ENCODE assay signal across 19 cellular contexts in genomic region chr4:54015421-54016065, GRCh38. TPM values are rescaled to one million over a fixed set of nuclear protein-coding genes. Genes with fewer than 3 reads are reported as not detected.
DNase-seq lines count a peak whose midpoint lies in the region; ATAC-seq and FAIRE-seq lines count a peak whose summit lies in the region.
"Had no signal": no experiment of that assay in that cellular context is flagged by ENCODE, and none has a peak within 500 bp of the region (broad histone marks: within the 10 kb centered on the region; RNA-seq: fewer than 3 reads in every experiment).

No MANE protein-coding gene starts in this region.

- H3K36me3 Mint-ChIP-seq in stimulated activated effector memory CD8-positive, alpha-beta T cell treated with anti-CD3 and anti-CD28 coated beads, Interleukin-12 subunit alpha, Interleukin-12 subunit beta, amount 100 ng/mL, for 72 hours = peaks cover 34% of the 10 kb centered on the region
- peaks cover 3% of the 10 kb centered on the region for H3K36me3 Mint-ChIP-seq in activated naive CD4-positive, alpha-beta T cell treated with anti-CD3 and anti-CD28 coated beads for 36 hours (ENCODE audit: low read depth)

- H2AFZ ChIP-seq in Karpas-422 (ENCODE audit: low read length) = no peak overlapping the region

- no peaks in the 10 kb centered on the region for H3K27me3 ChIP-seq in Karpas-422 (ENCODE audit: low read length)
- no peaks in the 10 kb centered on the region for H3K27me3 ChIP-seq in iPS-18a (ENCODE audit: control insufficient read depth, insufficient read depth, low read length)
- H3K27me3 ChIP-seq: dorsolateral prefrontal cortex had no signal

- H3K9ac ChIP-seq in Karpas-422 (ENCODE audit: low read length) = peak overlapping the region; percentile 74
- H3K9ac ChIP-seq in iPS-18a (ENCODE audit: low read length) = peak overlapping the region; percentile 39

- FAIRE-seq in urothelium cell line (lab: Jason Lieb, UNC) = no peak

- no peaks in the 10 kb centered on the region for H3K9me2 ChIP-seq in Karpas-422 (replicated peaks; ENCODE audit: insufficient read depth, low read length)

- no peak overlapping the region for H3K4me3 Mint-ChIP-seq in stimulated activated effector memory CD8-positive, alpha-beta T cell treated with anti-CD3 and anti-CD28 coated beads, Interleukin-12 subunit alpha, Interleukin-12 subunit beta, amount 100 ng/mL, for 72 hours
- no peak overlapping the region for H3K4me3 Mint-ChIP-seq in activated naive CD4-positive, alpha-beta T cell treated with anti-CD3 and anti-CD28 coated beads for 36 hours
- H3K4me3 Mint-ChIP-seq: CD14-positive monocyte, T-cell had no signal

- H3K4me1 Mint-ChIP-seq in stimulated activated effector memory CD8-positive, alpha-beta T cell treated with anti-CD3 and anti-CD28 coated beads, Interleukin-12 subunit alpha, Interleukin-12 subunit beta, amount 100 ng/mL, for 72 hours = no peaks in the 10 kb centered on the region
- H3K4me1 Mint-ChIP-seq in activated naive CD4-positive, alpha-beta T cell treated with anti-CD3 and anti-CD28 coated beads for 36 hours (ENCODE audit: low read depth) = peaks cover 4% of the 10 kb centered on the region
- H3K4me1 Mint-ChIP-seq: CD14-positive monocyte had no signal

- DNase-seq in ELF-1 (ENCODE audit: low read depth, low spot score) (peak; percentile 66), Karpas-422 (peak; percentile 76), SHP77 (lab: John Stamatoyannopoulos, UW) (peak; percentile 22 to 42), urothelium cell line (ENCODE audit: low spot score) (no peak), A172 (ENCODE audit: low spot score) (no peak)
- DNase-seq in stimulated activated effector memory CD8-positive, alpha-beta T cell treated with anti-CD3 and anti-CD28 coated beads, Interleukin-12 subunit alpha, Interleukin-12 subunit beta, amount 100 ng/mL, for 72 hours (ENCODE audit: low spot score in 2 of 2) = no peak
- DNase-seq in activated naive CD4-positive, alpha-beta T cell treated with anti-CD3 and anti-CD28 coated beads for 36 hours = no peak
- DNase-seq: activated CD4-positive, alpha-beta T cell treated with anti-CD3 and anti-CD28 coated beads, Interleukin-2, amount 50 U/mL, for 4 hours; activated gamma-delta T cell treated with Interleukin-2 at 50 U/mL for 16 hours; amygdala; dorsolateral prefrontal cortex; erythroblast; KBM-7; NCI-H1092 treated with DMSO at 0.1 percent for 48 hours; NCI-H226; right cardiac atrium; T-cell had no signal

- no peak for ATAC-seq in stimulated activated effector memory CD8-positive, alpha-beta T cell treated with anti-CD3 and anti-CD28 coated beads, Interleukin-12 subunit alpha, Interleukin-12 subunit beta, amount 100 ng/mL, for 72 hours
- ATAC-seq: right cardiac atrium, T-cell had no signal

- peak overlapping the region; percentile 80 for H3K4me2 ChIP-seq in Karpas-422 (ENCODE audit: low read depth, low read length, poor library complexity, severe bottlenecking)

- no peak overlapping the region for H3K27ac Mint-ChIP-seq in stimulated activated effector memory CD8-positive, alpha-beta T cell treated with anti-CD3 and anti-CD28 coated beads, Interleukin-12 subunit alpha, Interleukin-12 subunit beta, amount 100 ng/mL, for 72 hours
- no peak overlapping the region for H3K27ac Mint-ChIP-seq in activated naive CD4-positive, alpha-beta T cell treated with anti-CD3 and anti-CD28 coated beads for 36 hours
- H3K27ac Mint-ChIP-seq: CD14-positive monocyte had no signal

- CTCF ChIA-PET in activated naive CD4-positive, alpha-beta T cell treated with anti-CD3 and anti-CD28 coated beads for 36 hours (lab: Charles Lee) = interaction anchor here (1.5 kb wide), 1 partner anchor 86 kb away, joined by 3 read pairs; no protein-coding TSS in a partner anchor

- H3K9me3 Mint-ChIP-seq in stimulated activated effector memory CD8-positive, alpha-beta T cell treated with anti-CD3 and anti-CD28 coated beads, Interleukin-12 subunit alpha, Interleukin-12 subunit beta, amount 100 ng/mL, for 72 hours = no peaks in the 10 kb centered on the region
- no peaks in the 10 kb centered on the region for H3K9me3 Mint-ChIP-seq in activated naive CD4-positive, alpha-beta T cell treated with anti-CD3 and anti-CD28 coated beads for 36 hours
- H3K9me3 Mint-ChIP-seq: CD14-positive monocyte, T-cell had no signal

- H3K4me1 ChIP-seq in Karpas-422 (ENCODE audit: low read length) (peaks cover 99% of the 10 kb centered on the region), iPS-18a (ENCODE audit: control insufficient read depth, low read depth, low read length) (peaks cover 54% of the 10 kb centered on the region)

- intact Hi-C loops in activated naive CD4-positive, alpha-beta T cell treated with anti-CD3 and anti-CD28 coated beads for 36 hours (cut with micrococcal nuclease) = no loop called here

- H3K9me3 ChIP-seq in Karpas-422 (ENCODE audit: low read length) (no peaks in the 10 kb centered on the region), iPS-18a (ENCODE audit: control insufficient read depth, low read depth, low read length) (no peaks in the 10 kb centered on the region)

- no peaks in the 10 kb centered on the region for H3K27me3 Mint-ChIP-seq in activated naive CD4-positive, alpha-beta T cell treated with anti-CD3 and anti-CD28 coated beads for 36 hours (ENCODE audit: low read depth)
- H3K27me3 Mint-ChIP-seq: T-cell had no signal

- H3K36me3 ChIP-seq in Karpas-422 (ENCODE audit: insufficient read depth, low read length) (peaks cover 21% of the 10 kb centered on the region; the same call in 1 of the 2 replicates), iPS-18a (ENCODE audit: control insufficient read depth, low read depth, low read length) (no peaks in the 10 kb centered on the region)

- H3K27ac ChIP-seq in Karpas-422 (ENCODE audit: low read length) = peak overlapping the region; percentile 99
- peak overlapping the region; percentile 92 for H3K27ac ChIP-seq in iPS-18a (ENCODE audit: low read length)

- H4K20me1 ChIP-seq in Karpas-422 (ENCODE audit: insufficient read depth, low read depth, low read length) = no peaks in the 10 kb centered on the region

- H3K79me2 ChIP-seq in Karpas-422 (ENCODE audit: low read length) = peaks cover 40% of the 10 kb centered on the region

- H3K4me3 ChIP-seq in Karpas-422 (ENCODE audit: low read length) = peak overlapping the region; percentile 31
- peak overlapping the region; percentile 60 for H3K4me3 ChIP-seq in iPS-18a (ENCODE audit: low read length)

RNA-seq across cellular contexts. Expression of gene CHIC2, which starts 48.9 kb away (rescaled TPM):
- total RNA-seq in Karpas-422 (2014; rRNA removed; shearing (Covaris generic); ENCODE audit: low replicate concordance) = 103 and 116 TPM in 2 replicates
- total RNA-seq in activated naive CD4-positive, alpha-beta T cell treated with anti-CD3 and anti-CD28 coated beads for 36 hours = 1 to 10 TPM; 7.2 to 7.6 TPM
- 37.9 and 53.5 TPM in 2 replicates for total RNA-seq in A172 (2014; rRNA removed; shearing (Covaris generic))

Comparison
In these comparisons a context has a peak if more than half of its experiments do, and no peak if none do; other contexts are left out.
1. DNase-seq: peak in ELF-1 (single experiment), Karpas-422 (single experiment) and SHP77 (2 of 2); none in urothelium cell line (single experiment), stimulated activated effector memory CD8-positive, alpha-beta T cell treated with anti-CD3 and anti-CD28 coated beads, Interleukin-12 subunit alpha, Interleukin-12 subunit beta, amount 100 ng/mL, for 72 hours (0 of 2), activated naive CD4-positive, alpha-beta T cell treated with anti-CD3 and anti-CD28 coated beads for 36 hours (single experiment) and A172 (single experiment).